ENCODE assay signal across 1 cellular context in the genomic region with DNA sequence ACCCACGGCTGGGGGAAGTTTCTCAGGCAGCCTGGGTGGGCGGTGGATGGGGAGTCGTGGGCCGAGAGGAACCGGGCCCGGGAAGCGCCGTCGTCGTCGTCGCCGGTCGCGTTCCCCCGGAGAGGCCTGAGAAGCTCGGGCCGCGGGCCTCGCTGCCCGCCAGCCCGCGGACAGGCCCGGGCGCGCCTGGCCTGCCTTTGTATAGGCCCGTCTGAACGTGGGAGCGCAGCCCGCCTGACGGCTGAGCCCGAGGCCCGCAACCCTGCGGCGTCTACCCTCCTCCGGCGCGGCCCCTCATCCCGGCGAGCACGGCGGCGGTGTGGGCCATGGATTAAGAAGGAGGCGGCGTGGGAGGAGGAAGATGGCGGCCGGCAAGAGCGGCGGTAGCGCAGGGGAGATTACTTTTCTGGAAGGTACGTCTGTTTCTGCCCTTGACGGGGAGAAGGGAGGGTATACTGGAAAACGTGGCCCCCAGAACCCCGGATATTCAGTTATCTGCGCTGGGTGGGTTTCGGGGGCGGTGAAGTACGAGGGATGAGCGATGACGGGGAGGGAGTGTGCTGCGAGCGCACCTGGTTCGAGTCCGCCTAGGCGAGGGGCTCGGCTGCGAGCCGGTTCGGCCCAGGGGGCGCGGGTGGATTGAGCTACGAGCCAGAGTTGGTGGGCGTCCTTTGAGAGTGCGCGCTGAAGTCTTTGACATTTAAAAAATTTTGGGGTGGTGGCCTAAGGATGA.
TF ChIP-seq lines count a peak whose summit lies in the region.

No MANE protein-coding gene starts in this region.

TF ChIP-seq in HepG2, 621 proteins besides CTCF, POLR2A, EP300 and RAD21 (continued from another document and continues in another):
- TF ChIP-seq, protein P1, sequence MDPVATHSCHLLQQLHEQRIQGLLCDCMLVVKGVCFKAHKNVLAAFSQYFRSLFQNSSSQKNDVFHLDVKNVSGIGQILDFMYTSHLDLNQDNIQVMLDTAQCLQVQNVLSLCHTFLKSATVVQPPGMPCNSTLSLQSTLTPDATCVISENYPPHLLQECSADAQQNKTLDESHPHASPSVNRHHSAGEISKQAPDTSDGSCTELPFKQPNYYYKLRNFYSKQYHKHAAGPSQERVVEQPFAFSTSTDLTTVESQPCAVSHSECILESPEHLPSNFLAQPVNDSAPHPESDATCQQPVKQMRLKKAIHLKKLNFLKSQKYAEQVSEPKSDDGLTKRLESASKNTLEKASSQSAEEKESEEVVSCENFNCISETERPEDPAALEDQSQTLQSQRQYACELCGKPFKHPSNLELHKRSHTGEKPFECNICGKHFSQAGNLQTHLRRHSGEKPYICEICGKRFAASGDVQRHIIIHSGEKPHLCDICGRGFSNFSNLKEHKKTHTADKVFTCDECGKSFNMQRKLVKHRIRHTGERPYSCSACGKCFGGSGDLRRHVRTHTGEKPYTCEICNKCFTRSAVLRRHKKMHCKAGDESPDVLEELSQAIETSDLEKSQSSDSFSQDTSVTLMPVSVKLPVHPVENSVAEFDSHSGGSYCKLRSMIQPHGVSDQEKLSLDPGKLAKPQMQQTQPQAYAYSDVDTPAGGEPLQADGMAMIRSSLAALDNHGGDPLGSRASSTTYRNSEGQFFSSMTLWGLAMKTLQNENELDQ (CRISPR knock-in tag; IDR thresholded peaks at IDR 0.05; ENCODE audit: borderline replicate concordance), result no peak
- TF ChIP-seq NFKB2 (CRISPR knock-in tag; IDR thresholded peaks at IDR 0.05; ENCODE audit: borderline replicate concordance), result peak; percentile 50; the same call in 1 of the 2 replicates
- no peak for TF ChIP-seq HNRNPH1 (optimal IDR thresholded peaks at IDR 0.05; ENCODE audit: low read depth, low read length)
- TF ChIP-seq ARID2 (CRISPR knock-in tag; IDR thresholded peaks at IDR 0.05; ENCODE audit: borderline replicate concordance), result peak; percentile 73
- TF ChIP-seq, protein P2, sequence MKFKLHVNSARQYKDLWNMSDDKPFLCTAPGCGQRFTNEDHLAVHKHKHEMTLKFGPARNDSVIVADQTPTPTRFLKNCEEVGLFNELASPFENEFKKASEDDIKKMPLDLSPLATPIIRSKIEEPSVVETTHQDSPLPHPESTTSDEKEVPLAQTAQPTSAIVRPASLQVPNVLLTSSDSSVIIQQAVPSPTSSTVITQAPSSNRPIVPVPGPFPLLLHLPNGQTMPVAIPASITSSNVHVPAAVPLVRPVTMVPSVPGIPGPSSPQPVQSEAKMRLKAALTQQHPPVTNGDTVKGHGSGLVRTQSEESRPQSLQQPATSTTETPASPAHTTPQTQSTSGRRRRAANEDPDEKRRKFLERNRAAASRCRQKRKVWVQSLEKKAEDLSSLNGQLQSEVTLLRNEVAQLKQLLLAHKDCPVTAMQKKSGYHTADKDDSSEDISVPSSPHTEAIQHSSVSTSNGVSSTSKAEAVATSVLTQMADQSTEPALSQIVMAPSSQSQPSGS (CRISPR knock-in tag; IDR thresholded peaks at IDR 0.05), result no peak
- no peak; the same call in none of the 2 replicates for TF ChIP-seq HOXA3 (CRISPR knock-in tag; IDR thresholded peaks at IDR 0.05)
- no peak for TF ChIP-seq ZNF451 (CRISPR knock-in tag; IDR thresholded peaks at IDR 0.05)
- TF ChIP-seq ZNF615 (CRISPR knock-in tag; IDR thresholded peaks at IDR 0.05; ENCODE audit: borderline replicate concordance), result no peak
- peak; percentile 91; the same call in 1 of the 2 replicates for TF ChIP-seq GLI4 (CRISPR knock-in tag; IDR thresholded peaks at IDR 0.05; ENCODE audit: borderline replicate concordance)
- no peak for TF ChIP-seq MAF1 (CRISPR knock-in tag; IDR thresholded peaks at IDR 0.05; ENCODE audit: borderline replicate concordance)
- no peak for TF ChIP-seq MXI1 (IDR thresholded peaks at IDR 0.05; ENCODE audit: borderline replicate concordance, low read depth, low read length)
- TF ChIP-seq ELF1 (CRISPR knock-in tag; IDR thresholded peaks at IDR 0.05), result no peak
- TF ChIP-seq ZNF44 (CRISPR knock-in tag; IDR thresholded peaks at IDR 0.05), result 0 out of 2 replicates have a peak, but pooled peaks have one; percentile 57
- TF ChIP-seq NFIB (CRISPR knock-in tag; IDR thresholded peaks at IDR 0.05; ENCODE audit: borderline replicate concordance), result no peak
- TF ChIP-seq, protein P3, sequence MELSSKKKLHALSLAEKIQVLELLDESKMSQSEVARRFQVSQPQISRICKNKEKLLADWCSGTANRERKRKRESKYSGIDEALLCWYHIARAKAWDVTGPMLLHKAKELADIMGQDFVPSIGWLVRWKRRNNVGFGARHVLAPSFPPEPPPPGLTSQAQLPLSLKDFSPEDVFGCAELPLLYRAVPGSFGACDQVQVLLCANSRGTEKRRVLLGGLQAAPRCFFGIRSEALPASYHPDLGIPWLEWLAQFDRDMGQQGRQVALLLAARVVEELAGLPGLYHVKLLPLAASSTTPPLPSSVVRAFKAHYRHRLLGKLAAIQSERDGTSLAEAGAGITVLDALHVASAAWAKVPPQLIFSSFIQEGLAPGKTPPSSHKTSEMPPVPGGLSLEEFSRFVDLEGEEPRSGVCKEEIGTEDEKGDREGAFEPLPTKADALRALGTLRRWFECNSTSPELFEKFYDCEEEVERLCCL (CRISPR knock-in tag; IDR thresholded peaks at IDR 0.05; ENCODE audit: borderline replicate concordance), result no peak
- no peak for TF ChIP-seq CC2D1A (CRISPR knock-in tag; IDR thresholded peaks at IDR 0.05)
- no peak for TF ChIP-seq MED1 (CRISPR knock-in tag; IDR thresholded peaks at IDR 0.05)
- TF ChIP-seq KLF9 (CRISPR knock-in tag; IDR thresholded peaks at IDR 0.05; ENCODE audit: low read depth), result no peak
- TF ChIP-seq MEIS1 (CRISPR knock-in tag; IDR thresholded peaks at IDR 0.05; ENCODE audit: borderline replicate concordance), result no peak; the same call in 1 of the 2 replicates
- no peak; the same call in none of the 2 replicates for TF ChIP-seq REPIN1 (CRISPR knock-in tag; IDR thresholded peaks at IDR 0.05; ENCODE audit: borderline replicate concordance, low read depth)
- TF ChIP-seq ZNF234 (CRISPR knock-in tag; conservative IDR thresholded peaks at IDR 0.05), result no peak
- no peak for TF ChIP-seq RAD51 (IDR thresholded peaks at IDR 0.05; ENCODE audit: borderline replicate concordance)
- TF ChIP-seq IRF2 (CRISPR knock-in tag; IDR thresholded peaks at IDR 0.05), result no peak
- no peak; the same call in 1 of the 2 replicates for TF ChIP-seq ZNF543 (CRISPR knock-in tag; IDR thresholded peaks at IDR 0.05)
- peak; percentile 65; the same call in 1 of the 2 replicates for TF ChIP-seq ZBTB42 (CRISPR knock-in tag; IDR thresholded peaks at IDR 0.05)
- peak; percentile 87; the same call in 1 of the 2 replicates for TF ChIP-seq ZNF790 (CRISPR knock-in tag; IDR thresholded peaks at IDR 0.05; ENCODE audit: borderline replicate concordance)
- TF ChIP-seq, protein P4, sequence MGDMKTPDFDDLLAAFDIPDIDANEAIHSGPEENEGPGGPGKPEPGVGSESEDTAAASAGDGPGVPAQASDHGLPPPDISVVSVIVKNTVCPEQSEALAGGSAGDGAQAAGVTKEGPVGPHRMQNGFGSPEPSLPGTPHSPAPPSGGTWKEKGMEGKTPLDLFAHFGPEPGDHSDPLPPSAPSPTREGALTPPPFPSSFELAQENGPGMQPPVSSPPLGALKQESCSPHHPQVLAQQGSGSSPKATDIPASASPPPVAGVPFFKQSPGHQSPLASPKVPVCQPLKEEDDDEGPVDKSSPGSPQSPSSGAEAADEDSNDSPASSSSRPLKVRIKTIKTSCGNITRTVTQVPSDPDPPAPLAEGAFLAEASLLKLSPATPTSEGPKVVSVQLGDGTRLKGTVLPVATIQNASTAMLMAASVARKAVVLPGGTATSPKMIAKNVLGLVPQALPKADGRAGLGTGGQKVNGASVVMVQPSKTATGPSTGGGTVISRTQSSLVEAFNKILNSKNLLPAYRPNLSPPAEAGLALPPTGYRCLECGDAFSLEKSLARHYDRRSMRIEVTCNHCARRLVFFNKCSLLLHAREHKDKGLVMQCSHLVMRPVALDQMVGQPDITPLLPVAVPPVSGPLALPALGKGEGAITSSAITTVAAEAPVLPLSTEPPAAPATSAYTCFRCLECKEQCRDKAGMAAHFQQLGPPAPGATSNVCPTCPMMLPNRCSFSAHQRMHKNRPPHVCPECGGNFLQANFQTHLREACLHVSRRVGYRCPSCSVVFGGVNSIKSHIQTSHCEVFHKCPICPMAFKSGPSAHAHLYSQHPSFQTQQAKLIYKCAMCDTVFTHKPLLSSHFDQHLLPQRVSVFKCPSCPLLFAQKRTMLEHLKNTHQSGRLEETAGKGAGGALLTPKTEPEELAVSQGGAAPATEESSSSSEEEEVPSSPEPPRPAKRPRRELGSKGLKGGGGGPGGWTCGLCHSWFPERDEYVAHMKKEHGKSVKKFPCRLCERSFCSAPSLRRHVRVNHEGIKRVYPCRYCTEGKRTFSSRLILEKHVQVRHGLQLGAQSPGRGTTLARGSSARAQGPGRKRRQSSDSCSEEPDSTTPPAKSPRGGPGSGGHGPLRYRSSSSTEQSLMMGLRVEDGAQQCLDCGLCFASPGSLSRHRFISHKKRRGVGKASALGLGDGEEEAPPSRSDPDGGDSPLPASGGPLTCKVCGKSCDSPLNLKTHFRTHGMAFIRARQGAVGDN (CRISPR knock-in tag; IDR thresholded peaks at IDR 0.05), result peak; percentile 86
- TF ChIP-seq, protein P5, sequence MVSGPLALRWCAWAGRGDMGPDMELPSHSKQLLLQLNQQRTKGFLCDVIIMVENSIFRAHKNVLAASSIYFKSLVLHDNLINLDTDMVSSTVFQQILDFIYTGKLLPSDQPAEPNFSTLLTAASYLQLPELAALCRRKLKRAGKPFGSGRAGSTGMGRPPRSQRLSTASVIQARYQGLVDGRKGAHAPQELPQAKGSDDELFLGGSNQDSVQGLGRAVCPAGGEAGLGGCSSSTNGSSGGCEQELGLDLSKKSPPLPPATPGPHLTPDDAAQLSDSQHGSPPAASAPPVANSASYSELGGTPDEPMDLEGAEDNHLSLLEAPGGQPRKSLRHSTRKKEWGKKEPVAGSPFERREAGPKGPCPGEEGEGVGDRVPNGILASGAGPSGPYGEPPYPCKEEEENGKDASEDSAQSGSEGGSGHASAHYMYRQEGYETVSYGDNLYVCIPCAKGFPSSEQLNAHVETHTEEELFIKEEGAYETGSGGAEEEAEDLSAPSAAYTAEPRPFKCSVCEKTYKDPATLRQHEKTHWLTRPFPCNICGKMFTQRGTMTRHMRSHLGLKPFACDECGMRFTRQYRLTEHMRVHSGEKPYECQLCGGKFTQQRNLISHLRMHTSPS (CRISPR knock-in tag; IDR thresholded peaks at IDR 0.05; ENCODE audit: low read depth), result no peak
- TF ChIP-seq, protein P6, sequence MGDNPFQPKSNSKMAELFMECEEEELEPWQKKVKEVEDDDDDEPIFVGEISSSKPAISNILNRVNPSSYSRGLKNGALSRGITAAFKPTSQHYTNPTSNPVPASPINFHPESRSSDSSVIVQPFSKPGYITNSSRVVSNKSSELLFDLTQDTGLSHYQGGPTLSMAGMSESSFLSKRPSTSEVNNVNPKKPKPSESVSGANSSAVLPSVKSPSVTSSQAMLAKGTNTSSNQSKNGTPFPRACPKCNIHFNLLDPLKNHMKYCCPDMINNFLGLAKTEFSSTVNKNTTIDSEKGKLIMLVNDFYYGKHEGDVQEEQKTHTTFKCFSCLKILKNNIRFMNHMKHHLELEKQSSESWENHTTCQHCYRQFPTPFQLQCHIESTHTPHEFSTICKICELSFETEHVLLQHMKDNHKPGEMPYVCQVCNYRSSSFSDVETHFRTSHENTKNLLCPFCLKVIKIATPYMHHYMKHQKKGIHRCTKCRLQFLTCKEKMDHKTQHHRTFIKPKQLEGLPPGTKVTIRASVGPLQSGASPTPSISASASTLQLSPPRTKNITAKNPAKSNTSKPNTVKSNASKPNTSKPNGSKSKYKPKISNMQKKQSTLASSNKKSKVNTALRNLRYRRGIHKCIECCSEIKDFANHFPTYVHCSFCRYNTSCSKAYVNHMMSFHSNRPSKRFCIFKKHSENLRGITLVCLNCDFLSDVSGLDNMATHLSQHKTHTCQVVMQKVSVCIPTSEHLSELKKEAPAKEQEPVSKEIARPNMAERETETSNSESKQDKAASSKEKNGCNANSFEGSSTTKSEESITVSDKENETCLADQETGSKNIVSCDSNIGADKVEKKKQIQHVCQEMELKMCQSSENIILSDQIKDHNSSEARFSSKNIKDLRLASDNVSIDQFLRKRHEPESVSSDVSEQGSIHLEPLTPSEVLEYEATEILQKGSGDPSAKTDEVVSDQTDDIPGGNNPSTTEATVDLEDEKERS (CRISPR knock-in tag; IDR thresholded peaks at IDR 0.05), result 0 out of 2 replicates have a peak, but pooled peaks have one; percentile 49
- peak; percentile 42; the same call in 1 of the 2 replicates for TF ChIP-seq ZNF557 (CRISPR knock-in tag; IDR thresholded peaks at IDR 0.05)
- no peak; the same call in 1 of the 2 replicates for TF ChIP-seq ZNF616 (CRISPR knock-in tag; IDR thresholded peaks at IDR 0.05; ENCODE audit: low read depth)
- TF ChIP-seq ELF4 (CRISPR knock-in tag; IDR thresholded peaks at IDR 0.05; ENCODE audit: borderline replicate concordance), result no peak
- TF ChIP-seq, protein P7, sequence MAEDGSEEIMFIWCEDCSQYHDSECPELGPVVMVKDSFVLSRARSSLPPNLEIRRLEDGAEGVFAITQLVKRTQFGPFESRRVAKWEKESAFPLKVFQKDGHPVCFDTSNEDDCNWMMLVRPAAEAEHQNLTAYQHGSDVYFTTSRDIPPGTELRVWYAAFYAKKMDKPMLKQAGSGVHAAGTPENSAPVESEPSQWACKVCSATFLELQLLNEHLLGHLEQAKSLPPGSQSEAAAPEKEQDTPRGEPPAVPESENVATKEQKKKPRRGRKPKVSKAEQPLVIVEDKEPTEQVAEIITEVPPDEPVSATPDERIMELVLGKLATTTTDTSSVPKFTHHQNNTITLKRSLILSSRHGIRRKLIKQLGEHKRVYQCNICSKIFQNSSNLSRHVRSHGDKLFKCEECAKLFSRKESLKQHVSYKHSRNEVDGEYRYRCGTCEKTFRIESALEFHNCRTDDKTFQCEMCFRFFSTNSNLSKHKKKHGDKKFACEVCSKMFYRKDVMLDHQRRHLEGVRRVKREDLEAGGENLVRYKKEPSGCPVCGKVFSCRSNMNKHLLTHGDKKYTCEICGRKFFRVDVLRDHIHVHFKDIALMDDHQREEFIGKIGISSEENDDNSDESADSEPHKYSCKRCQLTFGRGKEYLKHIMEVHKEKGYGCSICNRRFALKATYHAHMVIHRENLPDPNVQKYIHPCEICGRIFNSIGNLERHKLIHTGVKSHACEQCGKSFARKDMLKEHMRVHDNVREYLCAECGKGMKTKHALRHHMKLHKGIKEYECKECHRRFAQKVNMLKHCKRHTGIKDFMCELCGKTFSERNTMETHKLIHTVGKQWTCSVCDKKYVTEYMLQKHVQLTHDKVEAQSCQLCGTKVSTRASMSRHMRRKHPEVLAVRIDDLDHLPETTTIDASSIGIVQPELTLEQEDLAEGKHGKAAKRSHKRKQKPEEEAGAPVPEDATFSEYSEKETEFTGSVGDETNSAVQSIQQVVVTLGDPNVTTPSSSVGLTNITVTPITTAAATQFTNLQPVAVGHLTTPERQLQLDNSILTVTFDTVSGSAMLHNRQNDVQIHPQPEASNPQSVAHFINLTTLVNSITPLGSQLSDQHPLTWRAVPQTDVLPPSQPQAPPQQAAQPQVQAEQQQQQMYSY (CRISPR knock-in tag; IDR thresholded peaks at IDR 0.05), result peak; percentile 25; the same call in 1 of the 2 replicates
- TF ChIP-seq ZNF678 (CRISPR knock-in tag; IDR thresholded peaks at IDR 0.05), result 0 out of 2 replicates have a peak, but pooled peaks have one; percentile 61
- TF ChIP-seq JUND (CRISPR knock-in tag; IDR thresholded peaks at IDR 0.05), result peak; percentile 25; the same call in 1 of the 2 replicates
